Comparison of ENCODE assay signal across 13 cellular contexts in the genomic region with DNA sequence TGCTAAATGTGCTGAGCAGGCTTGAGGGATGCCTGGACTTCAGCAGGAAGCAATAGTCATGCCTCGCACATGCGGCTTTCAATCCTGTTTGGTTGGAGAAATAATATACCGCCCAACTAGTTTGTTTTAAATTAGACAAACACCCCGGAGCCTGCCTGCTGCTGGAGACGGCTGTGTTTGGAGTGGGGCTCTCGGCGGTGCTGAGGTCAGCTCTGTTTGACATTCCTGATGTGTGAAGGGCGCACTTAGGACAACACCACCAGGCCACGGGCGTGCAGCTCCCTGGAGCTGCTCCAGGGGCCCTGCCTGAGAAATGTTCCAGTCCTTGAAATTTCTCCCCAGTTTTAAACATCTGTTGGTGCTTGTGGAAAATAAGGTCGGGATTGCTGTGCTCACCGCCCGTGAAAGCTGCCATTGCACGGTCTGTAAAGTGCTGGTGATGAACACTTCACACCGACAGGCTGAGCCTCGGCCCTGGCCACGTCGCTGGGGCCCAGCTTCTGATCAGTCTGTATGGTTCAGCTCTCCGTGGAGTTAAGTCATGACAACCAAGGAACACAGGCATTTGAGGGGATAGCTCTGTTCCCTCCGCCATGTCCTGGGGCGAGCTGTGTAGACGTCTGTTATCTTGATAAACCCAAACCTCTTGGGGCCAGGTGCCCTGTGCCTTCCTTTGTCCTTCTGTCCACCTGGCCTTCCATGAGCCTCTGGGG.
DNase-seq lines count a peak whose midpoint lies in the region; ATAC-seq, FAIRE-seq and TF ChIP-seq lines count a peak whose summit lies in the region.
"Had no signal": no experiment of that assay in that cellular context is flagged by ENCODE, and none has a peak within 500 bp of the region (broad histone marks: within the 10 kb centered on the region; RNA-seq: fewer than 3 reads in every experiment).

No MANE protein-coding gene starts in this region.

- DNase-seq in DMS53 (lab: John Stamatoyannopoulos, UW) (peak; percentile 39), DMS53 treated with DMSO at 0.1 percent for 48 hours (lab: John Stamatoyannopoulos, UW; ENCODE audit: unreplicated experiment) (no peak), bronchial epithelial cell (ENCODE audit: low read depth) (peak; percentile 5), left lobe of liver (ENCODE audit: low spot score) (peak; percentile 37), NCI-H69 (lab: John Stamatoyannopoulos, UW) (no peak)
- DNase-seq in effector CD4-positive, alpha-beta T cell: no peak
- DNase-seq: hypothalamus had no signal

- no peak for FAIRE-seq in bronchial epithelial cell (lab: Jason Lieb, UNC)
- FAIRE-seq: GM12891 had no signal

- H3K27ac ChIP-seq in stomach smooth muscle (ENCODE audit: low read length): peak overlapping the region; percentile 80
- H3K27ac ChIP-seq: 22Rv1, KMS-11 had no signal

- no peak overlapping the region for H3K4me3 ChIP-seq in bronchial epithelial cell (ENCODE audit: low read depth, low read length)
- H3K4me3 ChIP-seq in stomach smooth muscle (ENCODE audit: low read length in 2 of 2): peak overlapping the region in 1 of 2 donors; percentile 29

- H3K9me3 ChIP-seq in stomach smooth muscle (ENCODE audit: control insufficient read depth in 2 of 2, low read length in 2 of 2): peaks cover 3 to 8% of the 10 kb centered on the region in 2 donors

- H3K9ac ChIP-seq in stomach smooth muscle (ENCODE audit: low read length in 2 of 2): peak overlapping the region in 1 of 2 donors; percentile 13
- H3K9ac ChIP-seq: KMS-11 had no signal

- no peaks in the 10 kb centered on the region for H3K27me3 ChIP-seq in bronchial epithelial cell (ENCODE audit: control insufficient read depth, insufficient read depth, low read length)
- H3K27me3 ChIP-seq in stomach smooth muscle (ENCODE audit: control insufficient read depth in 1 of 2, insufficient read depth in 2 of 2, low read length in 2 of 2): no peaks in the 10 kb centered on the region

- H3K36me3 ChIP-seq in bronchial epithelial cell (ENCODE audit: control insufficient read depth, insufficient read depth, low read length) (no peaks in the 10 kb centered on the region), stomach smooth muscle (ENCODE audit: control insufficient read depth in 2 of 2, insufficient read depth in 2 of 2, low read length in 2 of 2) (no peaks in the 10 kb centered on the region)

- TF ChIP-seq CTCF in bronchial epithelial cell (IDR thresholded peaks at IDR 0.05; ENCODE audit: insufficient read depth, low read length, severe bottlenecking): no peak

- ATAC-seq in left lobe of liver: peak; percentile 16
- no peak for ATAC-seq in GM19351 (IDR thresholded peaks at IDR 0.05; ENCODE audit: unreplicated experiment)
- ATAC-seq: Panc1 had no signal

- H3K4me1 ChIP-seq in stomach smooth muscle (ENCODE audit: control insufficient read depth, insufficient read depth, low read length): peaks cover 19% of the 10 kb centered on the region

Comparison
In these comparisons a context has a peak if more than half of its experiments do, and no peak if none do; other contexts are left out.
1. DNase-seq: peak in DMS53 (single experiment), bronchial epithelial cell (single experiment) and left lobe of liver (single experiment); none in DMS53 treated with DMSO at 0.1 percent for 48 hours (single experiment), NCI-H69 (single experiment) and effector CD4-positive, alpha-beta T cell (single experiment).